In genomic region chr7:106679153-106679931, GRCh38 we compare ENCODE assay signal across 8 cellular contexts. TPM values are rescaled to one million over a fixed set of nuclear protein-coding genes. Genes with fewer than 3 reads are reported as not detected.
DNase-seq lines count a peak whose midpoint lies in the region; ATAC-seq and TF ChIP-seq lines count a peak whose summit lies in the region.

No MANE protein-coding gene starts in this region.

- H3K9me3 ChIP-seq in gastrocnemius medialis, result no peaks in the 10 kb centered on the region

- peak; percentile 36 for DNase-seq in AG20443 (ENCODE audit: low spot score)
- peak; percentile 52 to 62 for DNase-seq in NOMO-1 (lab: John Stamatoyannopoulos, UW; ENCODE audit: unreplicated experiment in 2 of 2)
- DNase-seq in epithelial cell of proximal tubule (ENCODE audit: low read depth), result peak; percentile 93
- no peak for DNase-seq in gastrocnemius medialis
- no peak for DNase-seq in NCI-H1436 (lab: John Stamatoyannopoulos, UW)
- DNase-seq in NCI-H446 treated with DMSO at 0.1 percent for 48 hours (lab: John Stamatoyannopoulos, UW), result no peak

- no peak overlapping the region for H3K27ac ChIP-seq in gastrocnemius medialis

- no peak for TF ChIP-seq CTCF in epithelial cell of proximal tubule (conservative IDR thresholded peaks at IDR 0.05; ENCODE audit: low read depth, low read length)
- no peak for TF ChIP-seq CTCF in gastrocnemius medialis (IDR thresholded peaks at IDR 0.05 in 4 of 5, conservative IDR thresholded peaks at IDR 0.05 in 1 of 5)

- no peak for TF ChIP-seq POLR2A in gastrocnemius medialis (IDR thresholded peaks at IDR 0.05)

- H3K27me3 ChIP-seq in gastrocnemius medialis, result no peaks in the 10 kb centered on the region

- H3K4me3 ChIP-seq in epithelial cell of proximal tubule (ENCODE audit: low read depth, low read length), result no peak overlapping the region
- no peak overlapping the region for H3K4me3 ChIP-seq in gastrocnemius medialis

- peak; percentile 88 for ATAC-seq in GM19395 (IDR thresholded peaks at IDR 0.05; ENCODE audit: unreplicated experiment)
- ATAC-seq in gastrocnemius medialis, result no peak
- no peak for ATAC-seq in GM19324 (IDR thresholded peaks at IDR 0.05; ENCODE audit: low FRiP score, unreplicated experiment)

- H3K36me3 ChIP-seq in gastrocnemius medialis, result no peaks in the 10 kb centered on the region

- H3K4me1 ChIP-seq in gastrocnemius medialis, result no peaks in the 10 kb centered on the region

- in situ Hi-C loops in gastrocnemius medialis (cut with MboI; ENCODE audit: low sequenced_read_pairs in 4 of 4), result no loop called here

- intact Hi-C loops in gastrocnemius medialis (cut with DNase I; ENCODE audit: low total_unique reads), result no loop called here

RNA-seq across cellular contexts. Expression of gene CCDC71L, which starts 18.4 kb away (rescaled TPM):
- 25.8 and 35.3 TPM in 2 replicates for total RNA-seq in epithelial cell of proximal tubule
- 1 to 10 TPM; 4.4 to 7.0 (median 5.7) TPM for total RNA-seq in gastrocnemius medialis

Comparison
In these comparisons a context has a peak if more than half of its experiments do, and no peak if none do; other contexts are left out.
1. DNase-seq: peak in AG20443 (single experiment), NOMO-1 (2 of 2) and epithelial cell of proximal tubule (single experiment); none in gastrocnemius medialis (0 of 2), NCI-H1436 (single experiment) and NCI-H446 treated with DMSO at 0.1 percent for 48 hours (single experiment).